ENCODE assay signal across 1 cellular context in the genomic region with DNA sequence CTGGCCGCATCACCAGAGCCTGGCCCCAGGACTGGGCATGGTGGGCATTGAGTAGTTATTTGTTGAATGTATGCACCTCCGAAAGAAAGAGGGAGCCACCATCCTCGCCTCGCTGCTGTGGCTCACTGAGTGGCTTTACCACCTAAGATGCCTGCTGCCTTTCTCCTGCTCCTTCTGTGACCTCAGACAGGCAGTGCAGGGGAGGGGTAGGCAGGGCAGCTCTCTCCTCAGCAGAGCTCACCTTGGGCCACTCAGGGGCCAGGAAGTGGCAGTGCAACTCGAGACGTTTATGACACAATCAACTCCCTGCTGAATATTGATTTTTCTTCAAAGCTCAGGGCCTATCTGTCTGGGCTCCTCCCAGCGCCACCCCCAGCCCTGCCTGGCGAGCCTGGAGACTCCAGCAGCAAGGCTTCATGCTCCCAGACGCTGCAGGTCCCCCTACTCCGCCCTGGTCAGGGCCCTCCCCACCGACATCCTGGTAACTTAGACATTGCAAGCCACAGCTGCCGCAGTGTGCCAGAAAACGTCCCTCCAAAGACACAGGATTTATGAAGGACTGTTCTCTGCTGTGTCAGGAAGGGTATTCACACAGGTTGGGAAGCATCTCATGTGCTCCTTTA.
TF ChIP-seq lines count a peak whose summit lies in the region.

No MANE protein-coding gene starts in this region.

TF ChIP-seq in HEK293, 187 proteins besides CTCF, POLR2A, EP300 and RAD21 (continued from another document and continues in another):
- TF ChIP-seq, protein P1, sequence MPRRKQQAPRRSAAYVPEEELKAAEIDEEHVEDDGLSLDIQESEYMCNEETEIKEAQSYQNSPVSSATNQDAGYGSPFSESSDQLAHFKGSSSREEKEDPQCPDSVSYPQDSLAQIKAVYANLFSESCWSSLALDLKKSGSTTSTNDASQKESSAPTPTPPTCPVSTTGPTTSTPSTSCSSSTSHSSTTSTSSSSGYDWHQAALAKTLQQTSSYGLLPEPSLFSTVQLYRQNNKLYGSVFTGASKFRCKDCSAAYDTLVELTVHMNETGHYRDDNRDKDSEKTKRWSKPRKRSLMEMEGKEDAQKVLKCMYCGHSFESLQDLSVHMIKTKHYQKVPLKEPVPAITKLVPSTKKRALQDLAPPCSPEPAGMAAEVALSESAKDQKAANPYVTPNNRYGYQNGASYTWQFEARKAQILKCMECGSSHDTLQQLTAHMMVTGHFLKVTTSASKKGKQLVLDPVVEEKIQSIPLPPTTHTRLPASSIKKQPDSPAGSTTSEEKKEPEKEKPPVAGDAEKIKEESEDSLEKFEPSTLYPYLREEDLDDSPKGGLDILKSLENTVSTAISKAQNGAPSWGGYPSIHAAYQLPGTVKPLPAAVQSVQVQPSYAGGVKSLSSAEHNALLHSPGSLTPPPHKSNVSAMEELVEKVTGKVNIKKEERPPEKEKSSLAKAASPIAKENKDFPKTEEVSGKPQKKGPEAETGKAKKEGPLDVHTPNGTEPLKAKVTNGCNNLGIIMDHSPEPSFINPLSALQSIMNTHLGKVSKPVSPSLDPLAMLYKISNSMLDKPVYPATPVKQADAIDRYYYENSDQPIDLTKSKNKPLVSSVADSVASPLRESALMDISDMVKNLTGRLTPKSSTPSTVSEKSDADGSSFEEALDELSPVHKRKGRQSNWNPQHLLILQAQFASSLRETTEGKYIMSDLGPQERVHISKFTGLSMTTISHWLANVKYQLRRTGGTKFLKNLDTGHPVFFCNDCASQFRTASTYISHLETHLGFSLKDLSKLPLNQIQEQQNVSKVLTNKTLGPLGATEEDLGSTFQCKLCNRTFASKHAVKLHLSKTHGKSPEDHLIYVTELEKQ (tag by site-specific recombination; IDR thresholded peaks at IDR 0.05; ENCODE audit: borderline replicate concordance) = no peak; the same call in 1 of the 2 replicates
- TF ChIP-seq ZNF19 (tag by site-specific recombination; IDR thresholded peaks at IDR 0.05; ENCODE audit: low read depth) (no peak), ZNF501 (tag by site-specific recombination; IDR thresholded peaks at IDR 0.05) (peak; percentile 29; the same call in 1 of the 2 replicates), ZNF140 (tag by site-specific recombination; IDR thresholded peaks at IDR 0.05) (no peak), ZNF473 (tag by site-specific recombination; IDR thresholded peaks at IDR 0.05) (no peak), ZNF621 (tag by site-specific recombination; IDR thresholded peaks at IDR 0.05) (no peak), ZNF629 (tag by site-specific recombination; IDR thresholded peaks at IDR 0.05) (peak; percentile 92), MYNN (tag by site-specific recombination; IDR thresholded peaks at IDR 0.05; ENCODE audit: borderline replicate concordance) (no peak), SCRT2 (tag by site-specific recombination; IDR thresholded peaks at IDR 0.05) (peak; percentile 80), ZNF341 (tag by site-specific recombination; IDR thresholded peaks at IDR 0.05; ENCODE audit: low read depth) (no peak), ZBTB8A (tag by site-specific recombination; IDR thresholded peaks at IDR 0.05) (no peak), ZNF366 (tag by site-specific recombination; conservative IDR thresholded peaks at IDR 0.05) (0 out of 2 replicates have a peak, but pooled peaks have one; percentile 13), ZNF335 (tag by site-specific recombination; conservative IDR thresholded peaks at IDR 0.05) (peak; percentile 90), ZNF175 (tag by site-specific recombination; IDR thresholded peaks at IDR 0.05) (no peak), YY2 (tag by site-specific recombination; IDR thresholded peaks at IDR 0.05) (no peak), GLI2 (tag by site-specific recombination; IDR thresholded peaks at IDR 0.05; ENCODE audit: borderline replicate concordance, low read depth) (no peak), SP3 (tag by site-specific recombination; IDR thresholded peaks at IDR 0.05) (peak; percentile 58), ZNF747 (tag by site-specific recombination; IDR thresholded peaks at IDR 0.05) (no peak), HOXA7 (CRISPR knock-in tag; IDR thresholded peaks at IDR 0.05; ENCODE audit: borderline replicate concordance) (no peak), ZNF24 (tag by site-specific recombination; IDR thresholded peaks at IDR 0.05) (peak; percentile 75; the same call in 1 of the 2 replicates), ZXDB (tag by site-specific recombination; IDR thresholded peaks at IDR 0.05) (peak; percentile 87), ZBTB20 (tag by site-specific recombination; IDR thresholded peaks at IDR 0.05) (0 out of 2 replicates have a peak, but pooled peaks have one; percentile 39), ZIC2 (tag by site-specific recombination; IDR thresholded peaks at IDR 0.05) (peak; percentile 93), ZNF561 (tag by site-specific recombination; IDR thresholded peaks at IDR 0.05; ENCODE audit: borderline replicate concordance) (no peak; the same call in 1 of the 2 replicates)
- TF ChIP-seq, protein P2, sequence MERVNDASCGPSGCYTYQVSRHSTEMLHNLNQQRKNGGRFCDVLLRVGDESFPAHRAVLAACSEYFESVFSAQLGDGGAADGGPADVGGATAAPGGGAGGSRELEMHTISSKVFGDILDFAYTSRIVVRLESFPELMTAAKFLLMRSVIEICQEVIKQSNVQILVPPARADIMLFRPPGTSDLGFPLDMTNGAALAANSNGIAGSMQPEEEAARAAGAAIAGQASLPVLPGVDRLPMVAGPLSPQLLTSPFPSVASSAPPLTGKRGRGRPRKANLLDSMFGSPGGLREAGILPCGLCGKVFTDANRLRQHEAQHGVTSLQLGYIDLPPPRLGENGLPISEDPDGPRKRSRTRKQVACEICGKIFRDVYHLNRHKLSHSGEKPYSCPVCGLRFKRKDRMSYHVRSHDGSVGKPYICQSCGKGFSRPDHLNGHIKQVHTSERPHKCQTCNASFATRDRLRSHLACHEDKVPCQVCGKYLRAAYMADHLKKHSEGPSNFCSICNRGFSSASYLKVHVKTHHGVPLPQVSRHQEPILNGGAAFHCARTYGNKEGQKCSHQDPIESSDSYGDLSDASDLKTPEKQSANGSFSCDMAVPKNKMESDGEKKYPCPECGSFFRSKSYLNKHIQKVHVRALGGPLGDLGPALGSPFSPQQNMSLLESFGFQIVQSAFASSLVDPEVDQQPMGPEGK (tag by site-specific recombination; IDR thresholded peaks at IDR 0.05) = peak; percentile 90
- TF ChIP-seq, protein P3, sequence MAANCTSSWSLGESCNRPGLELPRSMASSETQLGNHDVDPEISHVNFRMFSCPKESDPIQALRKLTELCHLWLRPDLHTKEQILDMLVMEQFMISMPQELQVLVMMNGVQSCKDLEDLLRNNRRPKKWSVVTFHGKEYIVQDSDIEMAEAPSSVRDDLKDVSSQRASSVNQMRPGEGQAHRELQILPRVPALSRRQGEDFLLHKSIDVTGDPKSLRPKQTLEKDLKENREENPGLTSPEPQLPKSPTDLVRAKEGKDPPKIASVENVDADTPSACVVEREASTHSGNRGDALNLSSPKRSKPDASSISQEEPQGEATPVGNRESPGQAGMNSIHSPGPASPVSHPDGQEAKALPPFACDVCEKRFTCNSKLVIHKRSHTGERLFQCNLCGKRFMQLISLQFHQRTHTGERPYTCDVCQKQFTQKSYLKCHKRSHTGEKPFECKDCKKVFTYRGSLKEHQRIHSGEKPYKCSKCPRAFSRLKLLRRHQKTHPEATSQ (tag by site-specific recombination; IDR thresholded peaks at IDR 0.05) = no peak
- TF ChIP-seq, protein P4, sequence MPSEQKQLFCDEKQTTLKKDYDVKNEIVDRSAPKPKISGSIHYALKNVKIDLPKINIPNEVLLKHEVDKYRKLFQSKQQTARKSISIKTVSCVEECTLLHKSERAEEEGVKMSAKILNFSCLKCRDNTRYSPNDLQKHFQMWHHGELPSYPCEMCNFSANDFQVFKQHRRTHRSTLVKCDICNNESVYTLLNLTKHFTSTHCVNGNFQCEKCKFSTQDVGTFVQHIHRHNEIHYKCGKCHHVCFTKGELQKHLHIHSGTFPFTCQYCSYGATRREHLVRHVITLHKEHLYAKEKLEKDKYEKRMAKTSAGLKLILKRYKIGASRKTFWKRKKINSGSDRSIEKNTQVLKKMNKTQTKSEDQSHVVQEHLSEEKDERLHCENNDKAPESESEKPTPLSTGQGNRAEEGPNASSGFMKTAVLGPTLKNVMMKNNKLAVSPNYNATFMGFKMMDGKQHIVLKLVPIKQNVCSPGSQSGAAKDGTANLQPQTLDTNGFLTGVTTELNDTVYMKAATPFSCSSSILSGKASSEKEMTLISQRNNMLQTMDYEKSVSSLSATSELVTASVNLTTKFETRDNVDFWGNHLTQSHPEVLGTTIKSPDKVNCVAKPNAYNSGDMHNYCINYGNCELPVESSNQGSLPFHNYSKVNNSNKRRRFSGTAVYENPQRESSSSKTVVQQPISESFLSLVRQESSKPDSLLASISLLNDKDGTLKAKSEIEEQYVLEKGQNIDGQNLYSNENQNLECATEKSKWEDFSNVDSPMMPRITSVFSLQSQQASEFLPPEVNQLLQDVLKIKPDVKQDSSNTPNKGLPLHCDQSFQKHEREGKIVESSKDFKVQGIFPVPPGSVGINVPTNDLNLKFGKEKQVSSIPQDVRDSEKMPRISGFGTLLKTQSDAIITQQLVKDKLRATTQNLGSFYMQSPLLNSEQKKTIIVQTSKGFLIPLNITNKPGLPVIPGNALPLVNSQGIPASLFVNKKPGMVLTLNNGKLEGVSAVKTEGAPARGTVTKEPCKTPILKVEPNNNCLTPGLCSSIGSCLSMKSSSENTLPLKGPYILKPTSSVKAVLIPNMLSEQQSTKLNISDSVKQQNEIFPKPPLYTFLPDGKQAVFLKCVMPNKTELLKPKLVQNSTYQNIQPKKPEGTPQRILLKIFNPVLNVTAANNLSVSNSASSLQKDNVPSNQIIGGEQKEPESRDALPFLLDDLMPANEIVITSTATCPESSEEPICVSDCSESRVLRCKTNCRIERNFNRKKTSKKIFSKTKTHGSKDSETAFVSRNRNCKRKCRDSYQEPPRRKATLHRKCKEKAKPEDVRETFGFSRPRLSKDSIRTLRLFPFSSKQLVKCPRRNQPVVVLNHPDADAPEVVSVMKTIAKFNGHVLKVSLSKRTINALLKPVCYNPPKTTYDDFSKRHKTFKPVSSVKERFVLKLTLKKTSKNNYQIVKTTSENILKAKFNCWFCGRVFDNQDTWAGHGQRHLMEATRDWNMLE (tag by site-specific recombination; conservative IDR thresholded peaks at IDR 0.05; ENCODE audit: low read depth) = no peak
- TF ChIP-seq, protein P5, sequence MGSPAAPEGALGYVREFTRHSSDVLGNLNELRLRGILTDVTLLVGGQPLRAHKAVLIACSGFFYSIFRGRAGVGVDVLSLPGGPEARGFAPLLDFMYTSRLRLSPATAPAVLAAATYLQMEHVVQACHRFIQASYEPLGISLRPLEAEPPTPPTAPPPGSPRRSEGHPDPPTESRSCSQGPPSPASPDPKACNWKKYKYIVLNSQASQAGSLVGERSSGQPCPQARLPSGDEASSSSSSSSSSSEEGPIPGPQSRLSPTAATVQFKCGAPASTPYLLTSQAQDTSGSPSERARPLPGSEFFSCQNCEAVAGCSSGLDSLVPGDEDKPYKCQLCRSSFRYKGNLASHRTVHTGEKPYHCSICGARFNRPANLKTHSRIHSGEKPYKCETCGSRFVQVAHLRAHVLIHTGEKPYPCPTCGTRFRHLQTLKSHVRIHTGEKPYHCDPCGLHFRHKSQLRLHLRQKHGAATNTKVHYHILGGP (tag by site-specific recombination; IDR thresholded peaks at IDR 0.05) = peak; percentile 99
- TF ChIP-seq, protein P6, sequence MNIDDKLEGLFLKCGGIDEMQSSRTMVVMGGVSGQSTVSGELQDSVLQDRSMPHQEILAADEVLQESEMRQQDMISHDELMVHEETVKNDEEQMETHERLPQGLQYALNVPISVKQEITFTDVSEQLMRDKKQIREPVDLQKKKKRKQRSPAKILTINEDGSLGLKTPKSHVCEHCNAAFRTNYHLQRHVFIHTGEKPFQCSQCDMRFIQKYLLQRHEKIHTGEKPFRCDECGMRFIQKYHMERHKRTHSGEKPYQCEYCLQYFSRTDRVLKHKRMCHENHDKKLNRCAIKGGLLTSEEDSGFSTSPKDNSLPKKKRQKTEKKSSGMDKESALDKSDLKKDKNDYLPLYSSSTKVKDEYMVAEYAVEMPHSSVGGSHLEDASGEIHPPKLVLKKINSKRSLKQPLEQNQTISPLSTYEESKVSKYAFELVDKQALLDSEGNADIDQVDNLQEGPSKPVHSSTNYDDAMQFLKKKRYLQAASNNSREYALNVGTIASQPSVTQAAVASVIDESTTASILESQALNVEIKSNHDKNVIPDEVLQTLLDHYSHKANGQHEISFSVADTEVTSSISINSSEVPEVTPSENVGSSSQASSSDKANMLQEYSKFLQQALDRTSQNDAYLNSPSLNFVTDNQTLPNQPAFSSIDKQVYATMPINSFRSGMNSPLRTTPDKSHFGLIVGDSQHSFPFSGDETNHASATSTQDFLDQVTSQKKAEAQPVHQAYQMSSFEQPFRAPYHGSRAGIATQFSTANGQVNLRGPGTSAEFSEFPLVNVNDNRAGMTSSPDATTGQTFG (tag by site-specific recombination; IDR thresholded peaks at IDR 0.05; ENCODE audit: borderline replicate concordance) = no peak
- TF ChIP-seq, protein P7, sequence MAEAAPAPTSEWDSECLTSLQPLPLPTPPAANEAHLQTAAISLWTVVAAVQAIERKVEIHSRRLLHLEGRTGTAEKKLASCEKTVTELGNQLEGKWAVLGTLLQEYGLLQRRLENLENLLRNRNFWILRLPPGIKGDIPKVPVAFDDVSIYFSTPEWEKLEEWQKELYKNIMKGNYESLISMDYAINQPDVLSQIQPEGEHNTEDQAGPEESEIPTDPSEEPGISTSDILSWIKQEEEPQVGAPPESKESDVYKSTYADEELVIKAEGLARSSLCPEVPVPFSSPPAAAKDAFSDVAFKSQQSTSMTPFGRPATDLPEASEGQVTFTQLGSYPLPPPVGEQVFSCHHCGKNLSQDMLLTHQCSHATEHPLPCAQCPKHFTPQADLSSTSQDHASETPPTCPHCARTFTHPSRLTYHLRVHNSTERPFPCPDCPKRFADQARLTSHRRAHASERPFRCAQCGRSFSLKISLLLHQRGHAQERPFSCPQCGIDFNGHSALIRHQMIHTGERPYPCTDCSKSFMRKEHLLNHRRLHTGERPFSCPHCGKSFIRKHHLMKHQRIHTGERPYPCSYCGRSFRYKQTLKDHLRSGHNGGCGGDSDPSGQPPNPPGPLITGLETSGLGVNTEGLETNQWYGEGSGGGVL (tag by site-specific recombination; IDR thresholded peaks at IDR 0.05) = peak; percentile 21; the same call in 1 of the 2 replicates
